Comparison of ENCODE assay signal across 15 cellular contexts in the genomic region with DNA sequence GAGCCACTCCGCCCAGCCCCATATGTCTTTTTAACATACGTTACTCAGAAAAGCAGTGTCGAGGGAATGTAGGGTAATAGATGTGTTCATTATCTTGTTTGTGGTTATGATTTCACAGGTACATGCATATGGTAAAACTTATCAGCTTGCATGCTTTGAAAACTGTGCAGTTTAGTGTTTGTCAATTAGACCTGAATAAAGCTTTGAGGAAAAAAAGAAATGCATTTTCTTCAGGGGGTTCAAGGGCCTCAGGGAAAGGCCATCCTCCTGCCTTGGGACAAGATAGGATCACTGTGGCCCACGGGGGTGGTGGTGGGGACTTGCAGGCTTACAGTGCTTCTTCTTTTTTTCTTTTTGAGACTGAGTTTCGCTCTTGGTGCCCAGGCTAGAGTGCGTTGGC. TPM values are rescaled to one million over a fixed set of nuclear protein-coding genes. Genes with fewer than 3 reads are reported as not detected.
DNase-seq lines count a peak whose midpoint lies in the region; ATAC-seq and TF ChIP-seq lines count a peak whose summit lies in the region.
"Had no signal": no experiment of that assay in that cellular context is flagged by ENCODE, and none has a peak within 500 bp of the region (broad histone marks: within the 10 kb centered on the region; RNA-seq: fewer than 3 reads in every experiment).

No MANE protein-coding gene starts in this region.

- H3K27me3 Mint-ChIP-seq in WTC11 (ENCODE audit: low read depth): no peaks in the 10 kb centered on the region
- peaks cover 5% of the 10 kb centered on the region for H3K27me3 Mint-ChIP-seq in neural crest cell (ENCODE audit: low read depth)
- H3K27me3 Mint-ChIP-seq: B cell had no signal

- no peaks in the 10 kb centered on the region for H4K20me1 ChIP-seq in BLaER1 treated with 17β-estradiol and CSF1 and Interleukin-3, amounts not matched to agents 10 nM and 100 nM

- CTCF ChIA-PET in WTC11 (lab: Charles Lee): interaction anchor here (0.6 to 1.4 kb wide), 2 partner anchors 10 to 16 kb away, joined by 3 read pairs; a partner anchor contains a TSS

- WGBS in upper lobe of left lung, 2 donors: 78 to 93% methylated on average over 6 of the region's 6 CpGs

- H3K4me3 Mint-ChIP-seq in WTC11 (no peak overlapping the region), neural crest cell (no peak overlapping the region)
- H3K4me3 Mint-ChIP-seq: B cell; CD8-positive, alpha-beta T cell; GM23338 had no signal

- H3K36me3 ChIP-seq in BLaER1 treated with 17β-estradiol and CSF1 and Interleukin-3, amounts not matched to agents 10 nM and 100 nM: peaks cover 8 to 41% (median 31%) of the 10 kb centered on the region in 11 experiments; a peak in 20 of 22 replicates
- peaks cover 0 to 15% (median 0%) of the 10 kb centered on the region in 4 donors for H3K36me3 ChIP-seq in upper lobe of left lung

- H3K36me3 Mint-ChIP-seq in WTC11: peaks cover 6% of the 10 kb centered on the region; the same call in 1 of the 2 replicates
- H3K36me3 Mint-ChIP-seq in neural crest cell (ENCODE audit: low read depth): no peaks in the 10 kb centered on the region

- ATAC-seq in WTC11: no peak
- no peak for ATAC-seq in upper lobe of left lung (ENCODE audit: low FRiP score in 2 of 2)
- ATAC-seq: CD8-positive, alpha-beta T cell; GM23338 had no signal

- no peak for TF ChIP-seq EP300 in upper lobe of left lung (IDR thresholded peaks at IDR 0.05)

- peak overlapping the region in 4 of 11 experiments; percentile 14 to 79 (median 51); a peak in 5 of 22 replicates for H3K27ac ChIP-seq in BLaER1 treated with 17β-estradiol and CSF1 and Interleukin-3, amounts not matched to agents 10 nM and 100 nM
- H3K27ac ChIP-seq in upper lobe of left lung: peak overlapping the region; percentile 30 to 83 (median 78)
- H3K27ac ChIP-seq: C4-2B had no signal

- H3K9me3 Mint-ChIP-seq in WTC11 (no peaks in the 10 kb centered on the region), neural crest cell (no peaks in the 10 kb centered on the region)
- H3K9me3 Mint-ChIP-seq: CD8-positive, alpha-beta T cell; GM23338 had no signal

- TF ChIP-seq POLR2A in upper lobe of left lung (IDR thresholded peaks at IDR 0.05): no peak

- H3K9ac ChIP-seq in BLaER1 treated with 17β-estradiol and CSF1 and Interleukin-3, amounts not matched to agents 10 nM and 100 nM: peak overlapping the region in 1 of 11 experiments; percentile 30; a peak in 1 of 22 replicates

- peaks cover 25 to 68% (median 57%) of the 10 kb centered on the region in 10 experiments for H3K4me1 ChIP-seq in BLaER1 treated with 17β-estradiol and CSF1 and Interleukin-3, amounts not matched to agents 10 nM and 100 nM
- peaks cover 11 to 27% (median 24%) of the 10 kb centered on the region in 4 donors for H3K4me1 ChIP-seq in upper lobe of left lung

- H3K9me3 ChIP-seq in BLaER1 treated with 17β-estradiol and CSF1 and Interleukin-3, amounts not matched to agents 10 nM and 100 nM (replicated peaks in 1 of 11): no peaks in the 10 kb centered on the region
- no peaks in the 10 kb centered on the region for H3K9me3 ChIP-seq in upper lobe of left lung

- H3K4me2 ChIP-seq in BLaER1 treated with 17β-estradiol and CSF1 and Interleukin-3, amounts not matched to agents 10 nM and 100 nM: peak overlapping the region in 6 of 11 experiments; percentile 55 to 80 (median 66); a peak in 10 of 22 replicates
- H3K4me2 ChIP-seq: GM23338 had no signal

- no peaks in the 10 kb centered on the region for H3K27me3 ChIP-seq in BLaER1 treated with 17β-estradiol and CSF1 and Interleukin-3, amounts not matched to agents 10 nM and 100 nM
- no peaks in the 10 kb centered on the region for H3K27me3 ChIP-seq in upper lobe of left lung

- POLR2A ChIA-PET in WTC11 (lab: Charles Lee): no interaction called here

- peaks cover 23% of the 10 kb centered on the region for H3K4me1 Mint-ChIP-seq in WTC11
- peaks cover 18% of the 10 kb centered on the region for H3K4me1 Mint-ChIP-seq in neural crest cell

- H3K27ac Mint-ChIP-seq in WTC11 (peak overlapping the region; percentile 68), neural crest cell (ENCODE audit: unreplicated experiment) (peak overlapping the region; percentile 27)
- H3K27ac Mint-ChIP-seq: B cell; CD8-positive, alpha-beta T cell; GM23338 had no signal

- TF ChIP-seq CTCF in WTC11 (IDR thresholded peaks at IDR 0.05) (no peak), neural crest cell (conservative IDR thresholded peaks at IDR 0.05) (no peak), upper lobe of left lung (IDR thresholded peaks at IDR 0.05) (no peak)

- no peak overlapping the region for H3K4me3 ChIP-seq in BLaER1 treated with 17β-estradiol and CSF1 and Interleukin-3, amounts not matched to agents 10 nM and 100 nM
- H3K4me3 ChIP-seq in upper lobe of left lung: no peak overlapping the region
- H3K4me3 ChIP-seq: GM23338 had no signal

- DNase-seq in WTC11 (ENCODE audit: low spot score): no peak
- DNase-seq in neural crest cell (ENCODE audit: low read depth, low spot score): no peak
- no peak for DNase-seq in upper lobe of left lung
- DNase-seq in DMS114 treated with DMSO at 0.1 percent for 48 hours (lab: John Stamatoyannopoulos, UW; ENCODE audit: unreplicated experiment): no peak
- DNase-seq in activated CD4-positive, alpha-beta T cell treated with anti-CD3 and anti-CD28 coated beads, Interleukin-2, amount 50 U/mL, for 48 hours: no peak
- no peak for DNase-seq in kidney glomerular epithelial cell (lab: John Stamatoyannopoulos, UW)
- DNase-seq: CD8-positive, alpha-beta T cell; COR-L47; DND-41; GDM1; H7 had no signal

TF ChIP-seq in WTC11, 78 proteins besides CTCF, POLR2A, EP300 and RAD21:
- TF ChIP-seq NR3C1 (CRISPR knock-in tag; conservative IDR thresholded peaks at IDR 0.05; ENCODE audit: low read depth): no peak
- TF ChIP-seq ZNF232 (CRISPR knock-in tag; IDR thresholded peaks at IDR 0.05): no peak
- TF ChIP-seq ZNF416 (CRISPR knock-in tag; IDR thresholded peaks at IDR 0.05): no peak
- TF ChIP-seq EMX1 (CRISPR knock-in tag; IDR thresholded peaks at IDR 0.05): no peak
- TF ChIP-seq JUN (CRISPR knock-in tag; IDR thresholded peaks at IDR 0.05): no peak
- TF ChIP-seq, protein P1, sequence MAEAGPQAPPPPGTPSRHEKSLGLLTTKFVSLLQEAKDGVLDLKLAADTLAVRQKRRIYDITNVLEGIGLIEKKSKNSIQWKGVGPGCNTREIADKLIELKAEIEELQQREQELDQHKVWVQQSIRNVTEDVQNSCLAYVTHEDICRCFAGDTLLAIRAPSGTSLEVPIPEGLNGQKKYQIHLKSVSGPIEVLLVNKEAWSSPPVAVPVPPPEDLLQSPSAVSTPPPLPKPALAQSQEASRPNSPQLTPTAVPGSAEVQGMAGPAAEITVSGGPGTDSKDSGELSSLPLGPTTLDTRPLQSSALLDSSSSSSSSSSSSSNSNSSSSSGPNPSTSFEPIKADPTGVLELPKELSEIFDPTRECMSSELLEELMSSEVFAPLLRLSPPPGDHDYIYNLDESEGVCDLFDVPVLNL (CRISPR knock-in tag; IDR thresholded peaks at IDR 0.05; ENCODE audit: borderline replicate concordance, low read depth): no peak
- TF ChIP-seq FOXJ3 (CRISPR knock-in tag; IDR thresholded peaks at IDR 0.05; ENCODE audit: borderline replicate concordance): no peak

RNA-seq across cellular contexts. Expression of a gene that starts 16.0 kb away (rescaled TPM):
- total RNA-seq in WTC11 (2021): 0.57 to 0.96 TPM (median 0.87 TPM) in 3 replicates
- 0.21 and 0.27 TPM in 2 replicates for total RNA-seq in neural crest cell
- total RNA-seq in upper lobe of left lung: 10 to 100 TPM in 5 of 6 donors, 1 to 10 TPM in 1; 5.9 to 27.5 (median 15.1) TPM

RNA-seq across cellular contexts. Expression of a gene that starts 34.9 kb away (rescaled TPM):
- total RNA-seq in WTC11 (2021): 40.2 to 69.0 TPM (median 65.8 TPM) in 3 replicates
- 118 and 121 TPM in 2 replicates for total RNA-seq in neural crest cell
- total RNA-seq in upper lobe of left lung: 10 to 100 TPM; 33.1 to 67.1 (median 46.5) TPM

RNA-seq across cellular contexts. Expression of a gene that starts 35.2 kb away (rescaled TPM):
- total RNA-seq in WTC11 (2021): 93.3 to 94.6 TPM (median 93.6 TPM) in 3 replicates
- total RNA-seq in neural crest cell: 139 and 144 TPM in 2 replicates
- total RNA-seq in upper lobe of left lung: 100 to 1,000 TPM in 2 of 6 donors, 10 to 100 TPM in 4; 54.5 to 126 (median 93.2) TPM

RNA-seq across cellular contexts. Expression of a gene that starts 36.5 kb away (rescaled TPM):
- 11.6 to 13.1 TPM (median 12.8 TPM) in 3 replicates for total RNA-seq in WTC11 (2021)
- total RNA-seq in neural crest cell: 27.1 and 30.9 TPM in 2 replicates
- 10 to 100 TPM in 5 of 6 donors, 1 to 10 TPM in 1; 4.1 to 15.7 (median 11.9) TPM for total RNA-seq in upper lobe of left lung

RNA-seq across cellular contexts. Expression of a gene that starts 46.7 kb away (rescaled TPM):
- total RNA-seq in WTC11 (2021) (21.6 to 24.6 TPM (median 23.2 TPM) in 3 replicates), neural crest cell (24.8 and 25.6 TPM in 2 replicates), upper lobe of left lung (10 to 100 TPM; 18.5 to 70.2 (median 26.8) TPM)
